ENCODE assay signal across 9 cellular contexts in the genomic region with DNA sequence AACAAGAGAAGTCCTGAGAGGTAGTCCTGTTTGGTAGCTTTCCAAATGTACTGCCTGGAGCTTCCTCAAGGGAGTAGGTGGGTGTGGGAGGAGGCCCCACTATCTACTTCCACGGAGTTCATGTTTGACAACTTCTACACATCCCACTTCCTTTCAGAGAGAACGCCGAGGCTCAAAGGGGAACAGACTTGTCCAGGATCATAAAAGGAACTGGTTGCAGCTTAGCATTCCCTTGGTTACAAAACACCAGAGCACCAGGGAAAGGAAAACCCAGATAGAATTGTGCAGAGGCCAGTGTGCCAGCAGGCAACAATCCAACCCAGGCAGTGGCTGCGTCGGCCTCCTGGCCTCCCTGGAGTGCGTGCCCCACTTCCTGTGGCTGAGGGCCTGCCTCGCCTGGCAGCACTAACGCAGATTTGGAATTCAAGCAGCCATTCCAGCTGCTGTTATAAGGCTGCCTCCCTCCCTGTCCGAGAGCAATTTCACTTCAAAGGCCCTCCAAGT. TPM values are rescaled to one million over a fixed set of nuclear protein-coding genes. Genes with fewer than 3 reads are reported as not detected.
A peak's percentile ranks its signal among the peaks of the same experiment; 100 is the strongest.
DNase-seq lines count a peak whose midpoint lies in the region; ATAC-seq, FAIRE-seq and TF ChIP-seq lines count a peak whose summit lies in the region.
"Had no signal": no experiment of that assay in that cellular context is flagged by ENCODE, and none has a peak within 500 bp of the region (broad histone marks: within the 10 kb centered on the region; RNA-seq: fewer than 3 reads in every experiment).

No MANE protein-coding gene starts in this region.

- H2AFZ ChIP-seq in K562 (ENCODE audit: low read depth, low read length) (0 out of 2 replicates have a peak overlapping the region, but pooled peaks have one; percentile 5), mesenchymal stem cell (ENCODE audit: low read depth, low read length) (no peak overlapping the region)

- H3K4me3 ChIP-seq in K562 (no peak overlapping the region), mesenchymal stem cell (ENCODE audit: insufficient read depth in 1 of 2, low read depth in 1 of 2, low read length in 2 of 2) (peak overlapping the region in 1 of 2 experiments; percentile 0)

- H2BK12ac ChIP-seq in mesenchymal stem cell (ENCODE audit: low read length in 2 of 2), result peak overlapping the region in 1 of 2 experiments; percentile 1

- H4K8ac ChIP-seq in mesenchymal stem cell (ENCODE audit: low read length), result no peak overlapping the region

- no peak for ATAC-seq in K562
- no peak for ATAC-seq in CD4-positive, alpha-beta T cell (ENCODE audit: poor library complexity)
- ATAC-seq: stimulated activated naive CD8-positive, alpha-beta T cell treated with anti-CD3 and anti-CD28 coated beads, Interleukin-15, amount 100 ng/mL, for 72 hours had no signal

- H3K9ac ChIP-seq in K562 (ENCODE audit: insufficient read depth in 1 of 2, low read depth in 2 of 2, low read length in 2 of 2), result peak overlapping the region; percentile 19 to 73
- H3K9ac ChIP-seq in mesenchymal stem cell (ENCODE audit: low read length), result peak overlapping the region; percentile 72

- H3K27ac Mint-ChIP-seq in CD4-positive, alpha-beta T cell, result no peak overlapping the region

- no peak overlapping the region for H2AK5ac ChIP-seq in mesenchymal stem cell (ENCODE audit: low read length, severe bottlenecking)

- H2BK15ac ChIP-seq in mesenchymal stem cell (ENCODE audit: low read depth, poor library complexity, severe bottlenecking), result no peak overlapping the region

- H3K4ac ChIP-seq in mesenchymal stem cell (ENCODE audit: low read depth in 1 of 2, low read length in 2 of 2), result no peak overlapping the region

- no TSS peak for BruUV-seq in K562 (replicated peaks; lab: Mats Ljungman, UMichigan)

- POLR2A ChIA-PET in K562 (lab: Yijun Ruan, JAX), result interaction anchor here (0.6 to 2.9 kb wide), 8 partner anchors 7 to 530 kb away, joined by 3 to 13 read pairs (median 4); no protein-coding TSS in a partner anchor
- POLR2A ChIA-PET in CD4-positive, alpha-beta T cell (lab: Charles Lee), result no interaction called here

- DNase-seq in AG08395 (ENCODE audit: low spot score) (peak; percentile 88), KBM-7 (peak; percentile 81), K562 (ENCODE audit: extremely low read depth in 1 of 4, low spot score in 3 of 4) (peak in 2 of 4 experiments; percentile 44 to 73), mesenchymal stem cell (peak; percentile 30), NCI-H748 treated with DMSO at 0.1 percent for 48 hours (lab: John Stamatoyannopoulos, UW) (no peak), NCI-H1930 (lab: John Stamatoyannopoulos, UW) (no peak), GM19238 (ENCODE audit: insufficient read length, low spot score) (no peak)
- no peak for DNase-seq in CD4-positive, alpha-beta T cell
- DNase-seq: stimulated activated naive CD8-positive, alpha-beta T cell treated with anti-CD3 and anti-CD28 coated beads, Interleukin-15, amount 100 ng/mL, for 72 hours had no signal

- H3K4me1 ChIP-seq in K562 (replicated peaks in 1 of 2; ENCODE audit: control insufficient read depth in 2 of 2, insufficient read depth in 2 of 2, low read length in 2 of 2) (peaks cover 51 to 65% of the 10 kb centered on the region in 2 experiments), mesenchymal stem cell (ENCODE audit: control insufficient read depth, insufficient read depth, low read depth, low read length) (peaks cover 30% of the 10 kb centered on the region)

- H3K4me1 Mint-ChIP-seq in CD4-positive, alpha-beta T cell (ENCODE audit: low read depth), result no peaks in the 10 kb centered on the region

- CTCF ChIA-PET in K562 (lab: Yijun Ruan, JAX; ENCODE audit: low intra/inter-chr PET ratio), result no interaction called here
- CTCF ChIA-PET in CD4-positive, alpha-beta T cell (lab: Charles Lee), result no interaction called here

- H2BK5ac ChIP-seq in mesenchymal stem cell (ENCODE audit: low read depth, low read length, poor library complexity, severe bottlenecking), result no peak overlapping the region

- no peak overlapping the region for H3K4me3 Mint-ChIP-seq in CD4-positive, alpha-beta T cell
- H3K4me3 Mint-ChIP-seq: stimulated activated naive CD8-positive, alpha-beta T cell treated with anti-CD3 and anti-CD28 coated beads, Interleukin-15, amount 100 ng/mL, for 72 hours had no signal

- H3K4me2 ChIP-seq in K562 (ENCODE audit: insufficient read depth, low read length) (0 out of 2 replicates have a peak overlapping the region, but pooled peaks have one; percentile 2), mesenchymal stem cell (ENCODE audit: low read length, poor library complexity, severe bottlenecking) (no peak overlapping the region)

- H3K23ac ChIP-seq in mesenchymal stem cell (ENCODE audit: low read length in 2 of 2), result no peak overlapping the region

- H3K27me3 Mint-ChIP-seq in CD4-positive, alpha-beta T cell, result peaks cover 2% of the 10 kb centered on the region

- no peak for TF ChIP-seq CTCF in K562 (IDR thresholded peaks at IDR 0.05 in 2 of 3, conservative IDR thresholded peaks at IDR 0.05 in 1 of 3; ENCODE audit: insufficient read depth in 2 of 3, low read depth in 1 of 3, low read length in 3 of 3)
- TF ChIP-seq CTCF in CD4-positive, alpha-beta T cell (IDR thresholded peaks at IDR 0.05), result no peak

- intact Hi-C loops in K562 (cut with micrococcal nuclease), result loop anchor here (2.0 to 5.0 kb wide), 2 partner anchors 13 to 109 kb away; partner anchors contain the start of gene USP48
- intact Hi-C loops in CD4-positive, alpha-beta T cell (cut with DNase I, micrococcal nuclease), result no loop called here

- FAIRE-seq in K562 (lab: Jason Lieb, UNC), result peak; percentile 78

- 0 out of 4 replicates have a peak, but pooled peaks of 1 of the 2 experiments have one; percentile 13 for TF ChIP-seq RAD21 in K562 (CRISPR knock-in tag; conservative IDR thresholded peaks at IDR 0.05 in 1 of 2, IDR thresholded peaks at IDR 0.05 in 1 of 2)

- H3K9me3 Mint-ChIP-seq in CD4-positive, alpha-beta T cell, result no peaks in the 10 kb centered on the region
- H3K9me3 Mint-ChIP-seq: stimulated activated naive CD8-positive, alpha-beta T cell treated with anti-CD3 and anti-CD28 coated beads, Interleukin-15, amount 100 ng/mL, for 72 hours had no signal

- H3K27me3 ChIP-seq in K562 (ENCODE audit: control insufficient read depth in 2 of 2, insufficient read depth in 2 of 2, low read length in 2 of 2), result no peaks in the 10 kb centered on the region
- peaks cover 24 to 38% of the 10 kb centered on the region in 2 experiments for H3K27me3 ChIP-seq in mesenchymal stem cell (ENCODE audit: control insufficient read depth in 1 of 2, insufficient read depth in 1 of 2, low read length in 2 of 2)
- peaks cover 5% of the 10 kb centered on the region for H3K27me3 ChIP-seq in CD4-positive, alpha-beta T cell (ENCODE audit: control insufficient read depth, insufficient read depth, low read length)

- no peaks in the 10 kb centered on the region for H3K9me3 ChIP-seq in K562 (replicated peaks; ENCODE audit: control insufficient read depth, insufficient read depth, low read depth, low read length)
- H3K9me3 ChIP-seq in mesenchymal stem cell (ENCODE audit: control insufficient read depth, low read length), result no peaks in the 10 kb centered on the region
- no peaks in the 10 kb centered on the region for H3K9me3 ChIP-seq in CD4-positive, alpha-beta T cell (ENCODE audit: control insufficient read depth, low read length)

- TF ChIP-seq POLR2A in K562 (conservative IDR thresholded peaks at IDR 0.05), result no peak; the same call in 1 of the 2 replicates

- H3K36me3 ChIP-seq in K562 (ENCODE audit: control insufficient read depth, insufficient read depth, low read length) (peaks cover 20% of the 10 kb centered on the region; the same call in 2 of the 3 replicates), mesenchymal stem cell (ENCODE audit: control insufficient read depth in 1 of 2, insufficient read depth in 2 of 2, low read depth in 1 of 2, low read length in 2 of 2) (peaks cover 3 to 21% of the 10 kb centered on the region in 2 experiments)

- in situ Hi-C loops in KBM-7 (cut with MboI; ENCODE audit: low pct_unique_long_range_greater_than_20kb, low sequenced_read_pairs) (no loop called here), K562 (cut with MboI) (loop anchor here (25.0 kb wide), 1 partner anchor 161 kb away; the partner anchor contains the start of gene ALPL)

- H2BK120ac ChIP-seq in mesenchymal stem cell (ENCODE audit: low read depth, low read length), result no peak overlapping the region

- H3K14ac ChIP-seq in mesenchymal stem cell (ENCODE audit: low read length in 2 of 2), result no peak overlapping the region

- no peak overlapping the region for H4K91ac ChIP-seq in mesenchymal stem cell (ENCODE audit: low read length)

- no peak overlapping the region for H3K18ac ChIP-seq in mesenchymal stem cell (ENCODE audit: low read depth in 1 of 2, low read length in 2 of 2)

- peak overlapping the region; percentile 44; the same call in 2 of the 3 replicates for H3K27ac ChIP-seq in K562 (ENCODE audit: extremely low read depth, low read depth, low read length)
- no peak overlapping the region for H3K27ac ChIP-seq in mesenchymal stem cell (ENCODE audit: low read length, poor library complexity, severe bottlenecking)
- no peak overlapping the region for H3K27ac ChIP-seq in CD4-positive, alpha-beta T cell (ENCODE audit: low read depth, low read length)

- H3K79me2 ChIP-seq in K562 (ENCODE audit: control insufficient read depth, insufficient read depth, low read length), result peaks cover 8% of the 10 kb centered on the region; the same call in 2 of the 3 replicates

- 32% methylated on average over 9 of the region's 9 CpGs for WGBS in K562 (ENCODE audit: insufficient coverage, low coverage, missing lambda C conversion rate)
- WGBS in mesenchymal stem cell, result 46% methylated on average over 9 of the region's 9 CpGs

- peaks cover 3% of the 10 kb centered on the region for H3K79me1 ChIP-seq in mesenchymal stem cell (replicated peaks; ENCODE audit: low read length, poor library complexity, severe bottlenecking)

- H3K36me3 Mint-ChIP-seq in CD4-positive, alpha-beta T cell (ENCODE audit: low read depth), result peaks cover 18% of the 10 kb centered on the region

- peak; percentile 39; the same call in 1 of the 2 replicates for TF ChIP-seq EP300 in K562 (IDR thresholded peaks at IDR 0.05; ENCODE audit: low read length)

- H4K20me1 ChIP-seq in K562 (replicated peaks; ENCODE audit: control insufficient read depth, insufficient read depth, low read length), result no peaks in the 10 kb centered on the region

- H3K9me1 ChIP-seq in K562 (ENCODE audit: control insufficient read depth, insufficient read depth, low read length), result no peaks in the 10 kb centered on the region

RNA-seq across cellular contexts. Expression of gene RAP1GAP, which starts 4.2 kb away (rescaled TPM):
- 41.9 and 97.0 TPM in 2 replicates for total RNA-seq in K562 (2011; cell fraction: chromatin; rRNA removed; ENCODE audit: low replicate concordance)
- 41.8 and 44.9 TPM in 2 replicates for total RNA-seq in K562 (2011; cell fraction: nucleolus; rRNA removed)
- total RNA-seq in K562 (2011; cell fraction: nucleoplasm; rRNA removed), result 34.0 and 35.7 TPM in 2 replicates
- total RNA-seq in K562 (2014; rRNA removed) (19.2 and 28.0 TPM in 2 replicates), K562 (2014; rRNA removed; fragmentation: Illumina TruSeq; extraction: Trizol) (7.0 and 7.3 TPM in 2 replicates), K562 (2015; rRNA removed; fragmentation: Illumina TruSeq; extraction: Trizol) (9.5 and 9.7 TPM in 2 replicates), K562 (2021) (30.2 and 31.0 TPM in 2 replicates)
- polyA plus RNA-seq in K562 (2011; rRNA removed) (30.2 and 36.0 TPM in 2 replicates), K562 (2014; fragmentation: Illumina TruSeq; extraction: Trizol) (23.5 and 26.5 TPM in 2 replicates), K562 (2014; fragmentation: Nextera tagmentation; extraction: Ambion mirVana) (under 1 TPM; 0.29 to 0.51 TPM), K562 (2014; rRNA removed) (21.7 and 22.3 TPM in 2 replicates)
- polyA plus RNA-seq in K562 (2011; cell fraction: cytosol; rRNA removed), result 27.3 and 36.3 TPM in 2 replicates
- polyA plus RNA-seq in K562 (2011; cell fraction: nucleus; rRNA removed), result 68.0 and 110 TPM in 2 replicates
- polyA plus RNA-seq in K562 (2012), result 23.3 and 41.5 TPM in 2 replicates
- polyA minus RNA-seq in K562 (2011; rRNA and poly(A)+ RNA removed), result 25.4 and 27.5 TPM in 2 replicates
- 22.4 and 26.1 TPM in 2 replicates for polyA minus RNA-seq in K562 (2011; cell fraction: cytosol; rRNA and poly(A)+ RNA removed)
- polyA minus RNA-seq in K562 (2011; cell fraction: nucleus; rRNA and poly(A)+ RNA removed), result 26.9 and 27.0 TPM in 2 replicates
- 0.50 TPM for polyA plus RNA-seq in mesenchymal stem cell (2013, experiment 1 of 2)
- 0.62 TPM for polyA plus RNA-seq in mesenchymal stem cell (2013, experiment 2 of 2)
- under 1 TPM; 0.20 to 0.44 TPM for total RNA-seq in CD4-positive, alpha-beta T cell

Comparison
In these comparisons a context has a peak if more than half of its experiments do, and no peak if none do; other contexts are left out.
1. DNase-seq: peak in AG08395 (single experiment), KBM-7 (single experiment) and mesenchymal stem cell (single experiment); none in NCI-H748 treated with DMSO at 0.1 percent for 48 hours (single experiment), CD4-positive, alpha-beta T cell (0 of 10), NCI-H1930 (0 of 2) and GM19238 (single experiment).
2. RNA of gene RAP1GAP, which starts 4.2 kb away (total RNA-seq): 7.0 to 97.0 TPM in K562; 0.20 to 0.44 TPM in CD4-positive, alpha-beta T cell; every median in the first group is over 4 times any median in the second.